Comparison of ENCODE assay signal across 16 cellular contexts in the genomic region with DNA sequence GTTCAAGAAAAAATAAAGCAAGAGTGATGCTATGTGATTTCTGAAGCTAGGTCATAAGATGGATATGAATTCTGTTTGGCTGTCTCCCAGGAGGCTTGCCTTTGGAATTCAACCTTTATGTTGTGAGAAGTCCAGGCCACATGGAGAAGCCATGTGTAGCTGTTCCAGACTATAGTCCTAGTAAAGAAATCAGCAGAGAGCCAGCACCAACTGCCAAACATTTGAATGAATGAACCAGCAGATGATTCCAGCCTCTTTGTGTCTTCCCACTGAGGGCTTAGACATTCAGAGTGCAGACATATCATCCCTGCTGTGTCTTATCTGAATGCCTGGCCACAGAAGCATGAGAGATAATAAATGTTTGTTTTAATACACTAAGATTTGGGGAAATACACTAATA.
"Had no signal": no experiment of that assay in that cellular context is flagged by ENCODE, and none has a peak within 500 bp of the region (broad histone marks: within the 10 kb centered on the region; RNA-seq: fewer than 3 reads in every experiment).

No MANE protein-coding gene starts in this region.

- H3K36me3 ChIP-seq: adrenal gland, colonic mucosa, spleen, suprapubic skin had no signal

- ATAC-seq: esophagus mucosa, foreskin keratinocyte, left ventricle myocardium superior, psoas muscle, sciatic nerve had no signal

- DNase-seq: activated CD4-positive, alpha-beta memory T cell treated with anti-CD3 and anti-CD28 coated beads, Interleukin-2, amount 10 ng/mL, durations not matched to agents 7 days and 5 days; activated CD4-positive, alpha-beta T cell treated with anti-CD3 and anti-CD28 coated beads for 4 hours; activated naive CD4-positive, alpha-beta T cell treated with anti-CD3 and anti-CD28 coated beads, Interleukin-2, amount 50 U/mL, for 16 hours; activated T-cell treated with anti-CD3 and anti-CD28 coated beads, Interleukin-2, amount 50 U/mL, for 24 hours; colonic mucosa; foreskin keratinocyte; glutamatergic neuron; kidney glomerular epithelial cell; left ventricle myocardium superior; nephron progenitor cell; psoas muscle; spleen had no signal

- H3K4me1 ChIP-seq: colonic mucosa, foreskin keratinocyte, psoas muscle, spleen, suprapubic skin had no signal

- H3K4me3 ChIP-seq: adrenal gland, colonic mucosa, psoas muscle, spleen, suprapubic skin had no signal

- H3K27ac ChIP-seq: adrenal gland, colonic mucosa, foreskin keratinocyte, psoas muscle, spleen, suprapubic skin had no signal

- H3K9me3 ChIP-seq: adrenal gland, colonic mucosa, psoas muscle, spleen, suprapubic skin had no signal

- H3K27me3 ChIP-seq: adrenal gland, colonic mucosa, foreskin keratinocyte, spleen, suprapubic skin had no signal
